ENCODE assay signal across 1 cellular context in genomic region chr4:138329506-138330070, GRCh38.
TF ChIP-seq lines count a peak whose summit lies in the region.

No MANE protein-coding gene starts in this region.

TF ChIP-seq in WTC11, 78 proteins besides CTCF, POLR2A, EP300 and RAD21 (continued from another document):
- no peak for TF ChIP-seq STAT6 (CRISPR knock-in tag; conservative IDR thresholded peaks at IDR 0.05; ENCODE audit: low read depth)
TF ChIP-seq in WTC11: peak in this region for 0.
